24 cellular contexts compared by ENCODE assay signal in the genomic region with DNA sequence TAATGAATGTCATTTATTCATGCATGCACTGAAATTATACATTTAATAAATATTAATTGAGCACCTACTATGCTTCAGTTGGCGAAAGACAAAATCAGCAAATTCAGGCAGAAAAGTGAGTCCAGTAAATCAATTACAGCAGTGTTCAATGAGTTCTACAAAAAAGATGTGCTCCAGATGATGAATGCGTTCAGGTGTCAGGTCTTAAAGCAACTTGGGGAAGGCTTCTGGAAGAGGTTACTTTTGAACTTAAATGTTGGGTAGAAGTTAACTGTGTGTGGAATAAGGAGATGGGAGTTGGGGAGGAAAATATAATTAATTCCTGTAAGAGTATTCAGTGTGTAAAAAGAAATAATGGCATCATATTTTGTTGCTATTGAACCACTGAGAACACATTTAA.
DNase-seq lines count a peak whose midpoint lies in the region; ATAC-seq, FAIRE-seq and TF ChIP-seq lines count a peak whose summit lies in the region.
"Had no signal": no experiment of that assay in that cellular context is flagged by ENCODE, and none has a peak within 500 bp of the region (broad histone marks: within the 10 kb centered on the region; RNA-seq: fewer than 3 reads in every experiment).

No MANE protein-coding gene starts in this region.

- POLR2A ChIA-PET in HepG2 (lab: Yijun Ruan, JAX) = no interaction called here

- TF ChIP-seq EP300 in HepG2 (IDR thresholded peaks at IDR 0.05; ENCODE audit: low read depth in 2 of 2, low read length in 2 of 2) (no peak), HepG2 (CRISPR knock-in tag; IDR thresholded peaks at IDR 0.05; ENCODE audit: borderline replicate concordance) (no peak)

- DNase-seq in HepG2 (ENCODE audit: low spot score) (no peak), right lobe of liver (no peak), glutamatergic neuron (no peak), nephron progenitor cell (no peak)
- no peak for DNase-seq in activated CD8-positive, alpha-beta memory T cell treated with anti-CD3 and anti-CD28 coated beads, Interleukin-2, amount 10 ng/mL, durations not matched to agents 7 days and 5 days
- DNase-seq: AML-193; Caco-2; Calu3; CD4-positive, alpha-beta T cell; CD8-positive, alpha-beta T cell; DMS79 treated with DMSO at 0.1 percent for 48 hours; GF-D8 had no signal

- intact Hi-C loops in HepG2 (cut with micrococcal nuclease; ENCODE audit: unreplicated experiment) = no loop called here
- intact Hi-C loops in right lobe of liver (cut with DNase I) = no loop called here
- intact Hi-C loops in dendritic cell treated with granulocyte-macrophage colony-stimulating factor and Interleukin-4, amounts not matched to agents 40 ng/mL and 50 ng/mL, for 4 days (cut with micrococcal nuclease) = no loop called here

- peak overlapping the region; percentile 11 for H3K27ac Mint-ChIP-seq in dendritic cell treated with granulocyte-macrophage colony-stimulating factor and Interleukin-4, amounts not matched to agents 40 ng/mL and 50 ng/mL, for 4 days
- peak overlapping the region; percentile 65 for H3K27ac Mint-ChIP-seq in glutamatergic neuron (ENCODE audit: unreplicated experiment)
- peak overlapping the region; percentile 73 for H3K27ac Mint-ChIP-seq in nephron progenitor cell
- no peak overlapping the region for H3K27ac Mint-ChIP-seq in activated CD8-positive, alpha-beta memory T cell treated with anti-CD3 and anti-CD28 coated beads, Interleukin-2, amount 10 ng/mL, durations not matched to agents 7 days and 5 days
- H3K27ac Mint-ChIP-seq: B cell; CD4-positive, alpha-beta T cell; CD8-positive, alpha-beta T cell had no signal

- no peak overlapping the region for H2AFZ ChIP-seq in HepG2 (ENCODE audit: low read length)

- H3K79me2 ChIP-seq in HepG2 (ENCODE audit: insufficient read depth, low read length) = no peaks in the 10 kb centered on the region

- H3K27ac ChIP-seq in HepG2 (ENCODE audit: extremely low read length, insufficient read depth, low read length) = no peak overlapping the region
- no peak overlapping the region for H3K27ac ChIP-seq in right lobe of liver
- H3K27ac ChIP-seq: 22Rv1; A549; BLaER1 treated with 17β-estradiol and CSF1 and Interleukin-3, amounts not matched to agents 10 nM and 100 nM; C4-2B had no signal

- H3K27me3 ChIP-seq in HepG2 (ENCODE audit: control insufficient read depth in 1 of 2, insufficient read depth in 2 of 2, low read length in 2 of 2) (no peaks in the 10 kb centered on the region; a peak in 1 of 5 replicates), right lobe of liver (no peaks in the 10 kb centered on the region)
- H3K27me3 ChIP-seq: BLaER1 treated with 17β-estradiol and CSF1 and Interleukin-3, amounts not matched to agents 10 nM and 100 nM had no signal

- H3K4me3 ChIP-seq in HepG2 (replicated peaks in 1 of 3; ENCODE audit: insufficient read depth in 1 of 3, low read depth in 2 of 3, low read length in 3 of 3) (no peak overlapping the region), right lobe of liver (no peak overlapping the region)
- H3K4me3 ChIP-seq: A549; BLaER1 treated with 17β-estradiol and CSF1 and Interleukin-3, amounts not matched to agents 10 nM and 100 nM had no signal

- H3K9me3 Mint-ChIP-seq in dendritic cell treated with granulocyte-macrophage colony-stimulating factor and Interleukin-4, amounts not matched to agents 40 ng/mL and 50 ng/mL, for 4 days = no peaks in the 10 kb centered on the region
- H3K9me3 Mint-ChIP-seq in glutamatergic neuron (ENCODE audit: unreplicated experiment) (no peaks in the 10 kb centered on the region), nephron progenitor cell (no peaks in the 10 kb centered on the region)
- H3K9me3 Mint-ChIP-seq in activated CD8-positive, alpha-beta memory T cell treated with anti-CD3 and anti-CD28 coated beads, Interleukin-2, amount 10 ng/mL, durations not matched to agents 7 days and 5 days (ENCODE audit: low read depth) = no peaks in the 10 kb centered on the region
- H3K9me3 Mint-ChIP-seq: CD8-positive, alpha-beta T cell had no signal

- CTCF ChIA-PET in HepG2 (lab: Yijun Ruan, JAX; ENCODE audit: low intra/inter-chr PET ratio, low total read pairs) = no interaction called here
- CTCF ChIA-PET in activated CD8-positive, alpha-beta memory T cell treated with anti-CD3 and anti-CD28 coated beads, Interleukin-2, amount 10 ng/mL, durations not matched to agents 7 days and 5 days (lab: Charles Lee) = no interaction called here

- in situ Hi-C loops in HepG2 (cut with HindIII; ENCODE audit: extremely low pct_ligation_motif_present, low pct_unique_long_range_greater_than_20kb) = no loop called here

- no peak overlapping the region for H3K4me2 ChIP-seq in HepG2 (ENCODE audit: low read depth, low read length)
- H3K4me2 ChIP-seq: A549; BLaER1 treated with 17β-estradiol and CSF1 and Interleukin-3, amounts not matched to agents 10 nM and 100 nM had no signal

- no peak overlapping the region for H3K9ac ChIP-seq in HepG2 (ENCODE audit: insufficient read depth, low read depth, low read length)
- H3K9ac ChIP-seq: BLaER1 treated with 17β-estradiol and CSF1 and Interleukin-3, amounts not matched to agents 10 nM and 100 nM had no signal

- no TSS peak for BruUV-seq in HepG2 (replicated peaks; lab: Mats Ljungman, UMichigan)

- 94% methylated on average over 2 of the region's 2 CpGs for WGBS in HepG2 (ENCODE audit: low lambda C conversion rate)
- 96% methylated on average over 2 of the region's 2 CpGs for WGBS in right lobe of liver (ENCODE audit: insufficient coverage, low coverage, low lambda C conversion rate, missing lambda C conversion rate)

- H4K20me1 ChIP-seq in HepG2 (ENCODE audit: insufficient read depth, low read length) = no peaks in the 10 kb centered on the region
- H4K20me1 ChIP-seq: BLaER1 treated with 17β-estradiol and CSF1 and Interleukin-3, amounts not matched to agents 10 nM and 100 nM had no signal

- FAIRE-seq in HepG2 (lab: Jason Lieb, UNC) = no peak
- FAIRE-seq: A549, D721Med, G401.6, GM12891, GM18507 had no signal

- H3K4me1 Mint-ChIP-seq in dendritic cell treated with granulocyte-macrophage colony-stimulating factor and Interleukin-4, amounts not matched to agents 40 ng/mL and 50 ng/mL, for 4 days (ENCODE audit: low read depth) = no peaks in the 10 kb centered on the region
- H3K4me1 Mint-ChIP-seq in glutamatergic neuron (ENCODE audit: low read depth, unreplicated experiment) (peaks cover 21% of the 10 kb centered on the region), nephron progenitor cell (peaks cover 30% of the 10 kb centered on the region)
- no peaks in the 10 kb centered on the region for H3K4me1 Mint-ChIP-seq in activated CD8-positive, alpha-beta memory T cell treated with anti-CD3 and anti-CD28 coated beads, Interleukin-2, amount 10 ng/mL, durations not matched to agents 7 days and 5 days
- H3K4me1 Mint-ChIP-seq: B cell had no signal

- TF ChIP-seq CTCF in HepG2 (CRISPR knock-in tag; IDR thresholded peaks at IDR 0.05) (no peak), right lobe of liver (IDR thresholded peaks at IDR 0.05) (no peak), glutamatergic neuron (IDR thresholded peaks at IDR 0.05; ENCODE audit: partially characterized antibody, unreplicated experiment) (no peak), nephron progenitor cell (IDR thresholded peaks at IDR 0.05) (no peak)

- H3K4me3 Mint-ChIP-seq in dendritic cell treated with granulocyte-macrophage colony-stimulating factor and Interleukin-4, amounts not matched to agents 40 ng/mL and 50 ng/mL, for 4 days = no peak overlapping the region
- H3K4me3 Mint-ChIP-seq in glutamatergic neuron (ENCODE audit: unreplicated experiment) (no peak overlapping the region), nephron progenitor cell (no peak overlapping the region)
- no peak overlapping the region for H3K4me3 Mint-ChIP-seq in activated CD8-positive, alpha-beta memory T cell treated with anti-CD3 and anti-CD28 coated beads, Interleukin-2, amount 10 ng/mL, durations not matched to agents 7 days and 5 days
- H3K4me3 Mint-ChIP-seq: B cell; CD4-positive, alpha-beta T cell; CD8-positive, alpha-beta T cell had no signal

- H3K36me3 Mint-ChIP-seq in dendritic cell treated with granulocyte-macrophage colony-stimulating factor and Interleukin-4, amounts not matched to agents 40 ng/mL and 50 ng/mL, for 4 days (ENCODE audit: low read depth) = peaks cover 18% of the 10 kb centered on the region
- no peaks in the 10 kb centered on the region for H3K36me3 Mint-ChIP-seq in glutamatergic neuron (ENCODE audit: unreplicated experiment)
- no peaks in the 10 kb centered on the region for H3K36me3 Mint-ChIP-seq in nephron progenitor cell (ENCODE audit: low read depth)
- peaks cover 1% of the 10 kb centered on the region for H3K36me3 Mint-ChIP-seq in activated CD8-positive, alpha-beta memory T cell treated with anti-CD3 and anti-CD28 coated beads, Interleukin-2, amount 10 ng/mL, durations not matched to agents 7 days and 5 days
- H3K36me3 Mint-ChIP-seq: CD8-positive, alpha-beta T cell had no signal

- no peaks in the 10 kb centered on the region for H3K27me3 Mint-ChIP-seq in dendritic cell treated with granulocyte-macrophage colony-stimulating factor and Interleukin-4, amounts not matched to agents 40 ng/mL and 50 ng/mL, for 4 days
- no peaks in the 10 kb centered on the region for H3K27me3 Mint-ChIP-seq in glutamatergic neuron (ENCODE audit: unreplicated experiment)
- no peaks in the 10 kb centered on the region for H3K27me3 Mint-ChIP-seq in nephron progenitor cell (ENCODE audit: low read depth, poor library complexity)
- H3K27me3 Mint-ChIP-seq in activated CD8-positive, alpha-beta memory T cell treated with anti-CD3 and anti-CD28 coated beads, Interleukin-2, amount 10 ng/mL, durations not matched to agents 7 days and 5 days = no peaks in the 10 kb centered on the region
- H3K27me3 Mint-ChIP-seq: CD4-positive, alpha-beta T cell had no signal

- ATAC-seq in HepG2 (no peak), right lobe of liver (no peak), HG03108 (IDR thresholded peaks at IDR 0.05; ENCODE audit: unreplicated experiment) (no peak), HG02623 (IDR thresholded peaks at IDR 0.05; ENCODE audit: unreplicated experiment) (no peak)
- no peak for ATAC-seq in activated CD8-positive, alpha-beta memory T cell treated with anti-CD3 and anti-CD28 coated beads, Interleukin-2, amount 10 ng/mL, durations not matched to agents 7 days and 5 days
- ATAC-seq: A549; CD8-positive, alpha-beta T cell had no signal

- TF ChIP-seq POLR2A in HepG2 (IDR thresholded peaks at IDR 0.05; ENCODE audit: insufficient read depth in 1 of 2, low read depth in 2 of 2, low read length in 2 of 2) (no peak), right lobe of liver (IDR thresholded peaks at IDR 0.05) (no peak)

- no peaks in the 10 kb centered on the region for H3K36me3 ChIP-seq in HepG2 (replicated peaks in 1 of 2; ENCODE audit: control insufficient read depth in 1 of 2, insufficient read depth in 2 of 2, low read length in 2 of 2)
- H3K36me3 ChIP-seq in right lobe of liver = no peaks in the 10 kb centered on the region
- H3K36me3 ChIP-seq: BLaER1 treated with 17β-estradiol and CSF1 and Interleukin-3, amounts not matched to agents 10 nM and 100 nM had no signal

- H3K4me1 ChIP-seq in HepG2 (ENCODE audit: insufficient read depth, low read length) = peaks cover 7% of the 10 kb centered on the region
- no peaks in the 10 kb centered on the region for H3K4me1 ChIP-seq in right lobe of liver
- H3K4me1 ChIP-seq: Caco-2 had no signal

- H3K9me3 ChIP-seq in HepG2 (ENCODE audit: low read length) (no peaks in the 10 kb centered on the region), right lobe of liver (no peaks in the 10 kb centered on the region)
- H3K9me3 ChIP-seq: A549; BLaER1 treated with 17β-estradiol and CSF1 and Interleukin-3, amounts not matched to agents 10 nM and 100 nM; Caco-2 had no signal

- no peak for TF ChIP-seq RAD21 in HepG2 (CRISPR knock-in tag; IDR thresholded peaks at IDR 0.05)
